Comparison of ENCODE assay signal across 16 cellular contexts in genomic region chr3:147384210-147385058, GRCh38. TPM values are rescaled to one million over a fixed set of nuclear protein-coding genes. Genes with fewer than 3 reads are reported as not detected.
A peak's percentile ranks its signal among the peaks of the same experiment; 100 is the strongest.
DNase-seq lines count a peak whose midpoint lies in the region; ATAC-seq and TF ChIP-seq lines count a peak whose summit lies in the region.
"Had no signal": no experiment of that assay in that cellular context is flagged by ENCODE, and none has a peak within 500 bp of the region (broad histone marks: within the 10 kb centered on the region; RNA-seq: fewer than 3 reads in every experiment).

No MANE protein-coding gene starts in this region.

- H4K20me1 ChIP-seq in neural progenitor cell (ENCODE audit: low read depth) = peaks cover 61% of the 10 kb centered on the region

- H3K4me3 ChIP-seq in Jurkat, Clone E6-1 (ENCODE audit: low read length) = no peak overlapping the region
- H3K4me3 ChIP-seq in endodermal cell (ENCODE audit: low read length) (no peak overlapping the region), neural progenitor cell (no peak overlapping the region)
- H3K4me3 ChIP-seq: heart right ventricle had no signal

- H3K36me3 ChIP-seq in endodermal cell (ENCODE audit: control insufficient read depth, insufficient read depth, low read length) (no peaks in the 10 kb centered on the region), neural progenitor cell (no peaks in the 10 kb centered on the region)
- H3K36me3 ChIP-seq: heart right ventricle had no signal

- H3K4me1 ChIP-seq in endodermal cell (ENCODE audit: control insufficient read depth, insufficient read depth, low read length) (no peaks in the 10 kb centered on the region), neural progenitor cell (peaks cover 51% of the 10 kb centered on the region)
- H3K4me1 ChIP-seq: heart right ventricle had no signal

- H3K79me2 ChIP-seq in neural progenitor cell (ENCODE audit: low read depth) = no peaks in the 10 kb centered on the region

- H3K4me1 Mint-ChIP-seq in endodermal cell (peaks cover 17% of the 10 kb centered on the region), neural progenitor cell (peaks cover 96% of the 10 kb centered on the region)
- no peaks in the 10 kb centered on the region for H3K4me1 Mint-ChIP-seq in activated CD8-positive, alpha-beta memory T cell treated with anti-CD3 and anti-CD28 coated beads, Interleukin-2, amount 10 ng/mL, durations not matched to agents 7 days and 5 days

- H3K36me3 Mint-ChIP-seq in endodermal cell (ENCODE audit: low read depth) = no peaks in the 10 kb centered on the region
- peaks cover 21% of the 10 kb centered on the region for H3K36me3 Mint-ChIP-seq in neural progenitor cell
- H3K36me3 Mint-ChIP-seq in activated CD8-positive, alpha-beta memory T cell treated with anti-CD3 and anti-CD28 coated beads, Interleukin-2, amount 10 ng/mL, durations not matched to agents 7 days and 5 days = no peaks in the 10 kb centered on the region

- H3K4me3 Mint-ChIP-seq in endodermal cell (no peak overlapping the region), neural progenitor cell (peak overlapping the region; percentile 91)
- no peak overlapping the region for H3K4me3 Mint-ChIP-seq in activated CD8-positive, alpha-beta memory T cell treated with anti-CD3 and anti-CD28 coated beads, Interleukin-2, amount 10 ng/mL, durations not matched to agents 7 days and 5 days

- H3K27me3 Mint-ChIP-seq in endodermal cell (ENCODE audit: insufficient read depth) = peaks cover 99% of the 10 kb centered on the region
- peaks cover 3% of the 10 kb centered on the region for H3K27me3 Mint-ChIP-seq in neural progenitor cell (ENCODE audit: insufficient read depth, low read depth)
- peaks cover 95% of the 10 kb centered on the region for H3K27me3 Mint-ChIP-seq in activated CD8-positive, alpha-beta memory T cell treated with anti-CD3 and anti-CD28 coated beads, Interleukin-2, amount 10 ng/mL, durations not matched to agents 7 days and 5 days

- H3F3A ChIP-seq in neural progenitor cell (ENCODE audit: low read depth) = peaks cover 56% of the 10 kb centered on the region

- peak overlapping the region; percentile 41 for H3K4me2 ChIP-seq in neural progenitor cell

- no peaks in the 10 kb centered on the region for H3K9me3 ChIP-seq in endodermal cell (ENCODE audit: control insufficient read depth, low read length)
- no peaks in the 10 kb centered on the region for H3K9me3 ChIP-seq in neural progenitor cell (ENCODE audit: low read depth)
- H3K9me3 ChIP-seq: heart right ventricle had no signal

- no peak overlapping the region for H2AFZ ChIP-seq in neural progenitor cell (replicated peaks)

- CTCF ChIA-PET in activated CD8-positive, alpha-beta memory T cell treated with anti-CD3 and anti-CD28 coated beads, Interleukin-2, amount 10 ng/mL, durations not matched to agents 7 days and 5 days (lab: Charles Lee) = no interaction called here

- ATAC-seq in activated CD8-positive, alpha-beta memory T cell treated with anti-CD3 and anti-CD28 coated beads, Interleukin-2, amount 10 ng/mL, durations not matched to agents 7 days and 5 days = no peak
- ATAC-seq in GM21447 (IDR thresholded peaks at IDR 0.05; ENCODE audit: unreplicated experiment) = no peak
- ATAC-seq: heart right ventricle had no signal

- WGBS in endodermal cell (ENCODE audit: insufficient coverage in 1 of 2, insufficient read length in 1 of 2), 2 experiments = 29 to 57% methylated on average over 22 to 27 of the region's 27 CpGs

- TF ChIP-seq CTCF in GM12872 (IDR thresholded peaks at IDR 0.05; ENCODE audit: insufficient read depth, low read depth, low read length) = peak; percentile 43; the same call in 1 of the 3 replicates
- peak; percentile 86 for TF ChIP-seq CTCF in endodermal cell (conservative IDR thresholded peaks at IDR 0.05)
- peak; percentile 74 for TF ChIP-seq CTCF in neural progenitor cell (IDR thresholded peaks at IDR 0.05)

- peak; percentile 1 for DNase-seq in Jurkat, Clone E6-1 (ENCODE audit: low read depth, low spot score)
- DNase-seq in endodermal cell (peak; percentile 95), neural progenitor cell (ENCODE audit: low spot score) (peak; percentile 73), DMS153 (lab: John Stamatoyannopoulos, UW) (no peak), NCI-H748 (lab: John Stamatoyannopoulos, UW; ENCODE audit: unreplicated experiment) (no peak)
- DNase-seq in activated CD8-positive, alpha-beta memory T cell treated with anti-CD3 and anti-CD28 coated beads, Interleukin-2, amount 10 ng/mL, durations not matched to agents 7 days and 5 days = no peak
- DNase-seq: activated CD4-positive, alpha-beta T cell treated with anti-CD3 and anti-CD28 coated beads, Interleukin-2, amount 50 U/mL, for 48 hours; activated effector memory CD4-positive, alpha-beta T cell treated with anti-CD3 and anti-CD28 coated beads, Interleukin-2, amount 50 U/mL, for 16 hours; GDM1; heart right ventricle; NCI-H146; NCI-H510A treated with DMSO at 0.1 percent for 48 hours; T-helper 2 cell had no signal

- H3K9ac ChIP-seq in endodermal cell (ENCODE audit: extremely low read depth, low read length, poor library complexity, severe bottlenecking) (no peak overlapping the region), neural progenitor cell (no peak overlapping the region)

- H3K27ac Mint-ChIP-seq in endodermal cell = no peak overlapping the region
- peak overlapping the region; percentile 100 for H3K27ac Mint-ChIP-seq in neural progenitor cell
- no peak overlapping the region for H3K27ac Mint-ChIP-seq in activated CD8-positive, alpha-beta memory T cell treated with anti-CD3 and anti-CD28 coated beads, Interleukin-2, amount 10 ng/mL, durations not matched to agents 7 days and 5 days

- H3K9me3 Mint-ChIP-seq in endodermal cell = no peaks in the 10 kb centered on the region
- peaks cover 3% of the 10 kb centered on the region for H3K9me3 Mint-ChIP-seq in neural progenitor cell
- H3K9me3 Mint-ChIP-seq in activated CD8-positive, alpha-beta memory T cell treated with anti-CD3 and anti-CD28 coated beads, Interleukin-2, amount 10 ng/mL, durations not matched to agents 7 days and 5 days (ENCODE audit: low read depth) = no peaks in the 10 kb centered on the region

- peak overlapping the region; percentile 9 for H3K27ac ChIP-seq in endodermal cell (ENCODE audit: low read depth, low read length)
- no peak overlapping the region for H3K27ac ChIP-seq in neural progenitor cell
- H3K27ac ChIP-seq: heart right ventricle had no signal

- H3K27me3 ChIP-seq in endodermal cell (ENCODE audit: control insufficient read depth, insufficient read depth, low read length, poor library complexity, severe bottlenecking) (peaks cover 100% of the 10 kb centered on the region), neural progenitor cell (peaks cover 100% of the 10 kb centered on the region)

RNA-seq across cellular contexts. Expression of gene ZIC4, which starts 21.9 kb away (rescaled TPM):
- polyA plus RNA-seq in Jurkat, Clone E6-1 (2012; ENCODE audit: insufficient read depth, insufficient read length) = not detected
- not detected for total RNA-seq in endodermal cell
- polyA plus RNA-seq in endodermal cell (2013, experiment 1 of 2) = 25.3 TPM
- polyA plus RNA-seq in endodermal cell (2013, experiment 2 of 2) = 26.4 TPM
- total RNA-seq in neural progenitor cell (ENCODE audit: low replicate concordance) = 0.25 and 0.64 TPM in 2 replicates
- not detected for total RNA-seq in activated CD8-positive, alpha-beta memory T cell treated with anti-CD3 and anti-CD28 coated beads, Interleukin-2, amount 10 ng/mL, durations not matched to agents 7 days and 5 days
- total RNA-seq: heart right ventricle, lung microvascular endothelial cell had no signal
- polyA plus RNA-seq: heart right ventricle had no signal

RNA-seq across cellular contexts. Expression of gene ZIC1, which starts 24.7 kb away (rescaled TPM):
- not detected for polyA plus RNA-seq in Jurkat, Clone E6-1 (2012; ENCODE audit: insufficient read depth, insufficient read length)
- not detected for total RNA-seq in endodermal cell
- 178 TPM for polyA plus RNA-seq in endodermal cell (2013, experiment 1 of 2)
- 163 TPM for polyA plus RNA-seq in endodermal cell (2013, experiment 2 of 2)
- total RNA-seq in neural progenitor cell (ENCODE audit: low replicate concordance) = 0.56 and 0.84 TPM in 2 replicates
- not detected for total RNA-seq in activated CD8-positive, alpha-beta memory T cell treated with anti-CD3 and anti-CD28 coated beads, Interleukin-2, amount 10 ng/mL, durations not matched to agents 7 days and 5 days
- total RNA-seq: heart right ventricle, lung microvascular endothelial cell had no signal
- polyA plus RNA-seq: heart right ventricle had no signal

Comparison
In these comparisons a context has a peak if more than half of its experiments do, and no peak if none do; other contexts are left out.
1. DNase-seq: peak in Jurkat, Clone E6-1 (single experiment), endodermal cell (single experiment) and neural progenitor cell (single experiment); none in DMS153 (single experiment), activated CD8-positive, alpha-beta memory T cell treated with anti-CD3 and anti-CD28 coated beads, Interleukin-2, amount 10 ng/mL, durations not matched to agents 7 days and 5 days (single experiment) and NCI-H748 (single experiment).
2. Peak in every context shown above with its lines, with median percentiles within 50 percentile points of each other: CTCF ChIP-seq.